ENCODE assay signal across 8 cellular contexts in genomic region chr6:28982476-28983266, GRCh38. TPM values are rescaled to one million over a fixed set of nuclear protein-coding genes. Genes with fewer than 3 reads are reported as not detected.
DNase-seq lines count a peak whose midpoint lies in the region; ATAC-seq and TF ChIP-seq lines count a peak whose summit lies in the region.

No MANE protein-coding gene starts in this region.

- H3K27me3 ChIP-seq in HCT116 (ENCODE audit: insufficient read depth, low read length), result no peaks in the 10 kb centered on the region
- H3K27me3 ChIP-seq in Panc1 (ENCODE audit: control insufficient read depth, insufficient read depth, low read length), result no peaks in the 10 kb centered on the region
- no peaks in the 10 kb centered on the region for H3K27me3 ChIP-seq in subcutaneous abdominal adipose tissue (ENCODE audit: control insufficient read depth in 5 of 5, insufficient read depth in 4 of 5, low read length in 5 of 5)

- peaks cover 55% of the 10 kb centered on the region for H3K4me1 Mint-ChIP-seq in CD14-positive monocyte

- H3K36me3 Mint-ChIP-seq in CD14-positive monocyte, result peaks cover 0 to 6% of the 10 kb centered on the region in 2 donors

- TF ChIP-seq RAD21 in HCT116 (IDR thresholded peaks at IDR 0.05; ENCODE audit: low read depth), result no peak

- H3K27ac Mint-ChIP-seq in CD14-positive monocyte, result peak overlapping the region in 5 of 7 donors; percentile 9 to 76 (median 14)

- peak overlapping the region; percentile 76 to 77 for H3K4me3 Mint-ChIP-seq in CD14-positive monocyte

- H3K4me2 ChIP-seq in HCT116 (ENCODE audit: low read length), result peak overlapping the region; percentile 84

- H3K9me3 ChIP-seq in HCT116 (ENCODE audit: control insufficient read depth in 1 of 2, insufficient read depth in 1 of 2, low read depth in 1 of 2, low read length in 2 of 2), result no peaks in the 10 kb centered on the region
- H3K9me3 ChIP-seq in Panc1 (ENCODE audit: control insufficient read depth, insufficient read depth, low read depth, low read length), result no peaks in the 10 kb centered on the region
- no peaks in the 10 kb centered on the region for H3K9me3 ChIP-seq in subcutaneous abdominal adipose tissue (ENCODE audit: control insufficient read depth in 5 of 5, low read length in 5 of 5)

- POLR2A ChIA-PET in HCT116 (lab: Charles Lee), result no interaction called here
- POLR2A ChIA-PET in Panc1 (lab: Charles Lee), result interaction anchor here (0.6 kb wide), 1 partner anchor 192 kb away, joined by 5 read pairs; no protein-coding TSS in a partner anchor

- CTCF ChIA-PET in HCT116 (lab: Charles Lee) (no interaction called here), Panc1 (lab: Charles Lee) (no interaction called here)

- H3K36me3 ChIP-seq in HCT116 (ENCODE audit: control insufficient read depth in 1 of 2, insufficient read depth in 2 of 2, low read length in 2 of 2) (no peaks in the 10 kb centered on the region), Panc1 (ENCODE audit: control insufficient read depth, insufficient read depth, low read length) (no peaks in the 10 kb centered on the region), subcutaneous abdominal adipose tissue (ENCODE audit: control insufficient read depth in 5 of 5, insufficient read depth in 5 of 5, low read length in 5 of 5) (no peaks in the 10 kb centered on the region)

- DNase-seq in CD14-positive monocyte (ENCODE audit: low spot score), result no peak
- no peak for DNase-seq in HCT116 (ENCODE audit: low read depth, low spot score)
- DNase-seq in Panc1 (ENCODE audit: low read depth, low spot score), result no peak
- DNase-seq in cardiac fibroblast (ENCODE audit: low read depth in 2 of 2), result peak; percentile 67 to 78
- DNase-seq in kidney tubule cell (ENCODE audit: low spot score), result peak; percentile 76
- no peak for DNase-seq in NCI-H774 (lab: John Stamatoyannopoulos, UW)
- no peak for DNase-seq in NCI-H128 (lab: John Stamatoyannopoulos, UW; ENCODE audit: unreplicated experiment)

- no peaks in the 10 kb centered on the region for H3K79me2 ChIP-seq in HCT116 (ENCODE audit: insufficient read depth, low read length)

- H4K20me1 ChIP-seq in HCT116 (ENCODE audit: insufficient read depth), result no peaks in the 10 kb centered on the region

- peaks cover 35 to 71% of the 10 kb centered on the region in 2 experiments for H3K4me1 ChIP-seq in HCT116 (ENCODE audit: control insufficient read depth in 1 of 2, insufficient read depth in 2 of 2, low read length in 2 of 2)
- H3K4me1 ChIP-seq in Panc1 (ENCODE audit: control insufficient read depth, insufficient read depth, low read length), result peaks cover 41% of the 10 kb centered on the region
- H3K4me1 ChIP-seq in subcutaneous abdominal adipose tissue (ENCODE audit: control insufficient read depth in 5 of 5, insufficient read depth in 5 of 5, low read length in 5 of 5), result peaks cover 2 to 30% (median 25%) of the 10 kb centered on the region in 5 donors

- H3K27me3 Mint-ChIP-seq in CD14-positive monocyte (ENCODE audit: low read depth in 3 of 3), result peaks cover 9 to 18% (median 12%) of the 10 kb centered on the region in 3 donors

- intact Hi-C loops in CD14-positive monocyte (cut with micrococcal nuclease) (loop anchor here (2.0 to 10.0 kb wide), 6 partner anchors 40 to 1078 kb away; no protein-coding TSS in a partner anchor), HCT116 (cut with micrococcal nuclease) (loop anchor here (2.0 to 10.0 kb wide), 4 partner anchors 144 to 378 kb away; no protein-coding TSS in a partner anchor), Panc1 (cut with micrococcal nuclease; ENCODE audit: unreplicated experiment) (loop anchor here (2.0 to 10.0 kb wide), 2 partner anchors 118 to 146 kb away; no protein-coding TSS in a partner anchor)

- peak overlapping the region; percentile 24 for H2AFZ ChIP-seq in HCT116 (ENCODE audit: low read depth, low read length, poor library complexity, severe bottlenecking)

- no peak for ATAC-seq in HCT116
- peak; percentile 53 for ATAC-seq in Panc1

- H3K27ac ChIP-seq in HCT116 (ENCODE audit: low read depth, low read length) (peak overlapping the region; percentile 18), Panc1 (ENCODE audit: low read length) (peak overlapping the region; percentile 91), subcutaneous abdominal adipose tissue (ENCODE audit: low read depth, low read length) (peak overlapping the region; percentile 69)

- in situ Hi-C loops in Panc1 (cut with HindIII; ENCODE audit: low pct_unique_long_range_greater_than_20kb, low sequenced_read_pairs), result no loop called here

- no peaks in the 10 kb centered on the region for H3K9me2 ChIP-seq in HCT116 (ENCODE audit: insufficient read depth)

- TF ChIP-seq POLR2A in HCT116 (IDR thresholded peaks at IDR 0.05; ENCODE audit: borderline replicate concordance, extremely low read depth, insufficient read depth, insufficient read length), result no peak

- no peak overlapping the region for H3K4me3 ChIP-seq in HCT116 (replicated peaks in 1 of 2; ENCODE audit: low read depth in 1 of 2, low read length in 2 of 2)
- peak overlapping the region; percentile 95 to 99 for H3K4me3 ChIP-seq in Panc1 (ENCODE audit: low read depth in 2 of 2, low read length in 2 of 2)
- H3K4me3 ChIP-seq in cardiac fibroblast (replicated peaks in 1 of 2; ENCODE audit: low read depth in 2 of 2, low read length in 2 of 2), result peak overlapping the region; percentile 59 to 69
- H3K4me3 ChIP-seq in subcutaneous abdominal adipose tissue (ENCODE audit: low read depth in 1 of 5, low read length in 5 of 5), result peak overlapping the region; percentile 91 to 96 (median 94)

- BruUV-seq in HCT116 (replicated peaks; lab: Mats Ljungman, UMichigan) (no TSS peak), Panc1 (replicated peaks; lab: Mats Ljungman, UMichigan) (no TSS peak)

- TF ChIP-seq CTCF in CD14-positive monocyte (IDR thresholded peaks at IDR 0.05) (no peak), HCT116 (IDR thresholded peaks at IDR 0.05 in 2 of 3, conservative IDR thresholded peaks at IDR 0.05 in 1 of 3; ENCODE audit: borderline replicate concordance in 1 of 3, insufficient read depth in 1 of 3, low read depth in 2 of 3, low read length in 2 of 3) (no peak), Panc1 (IDR thresholded peaks at IDR 0.05) (peak; percentile 37), cardiac fibroblast (IDR thresholded peaks at IDR 0.05; ENCODE audit: low read depth, low read length) (peak; percentile 23)

- peak overlapping the region; percentile 14; the same call in 1 of the 2 replicates for H3K9ac ChIP-seq in HCT116 (ENCODE audit: low read length)
- H3K9ac ChIP-seq in subcutaneous abdominal adipose tissue (ENCODE audit: low read length in 5 of 5), result peak overlapping the region in 4 of 5 donors; percentile 49 to 70 (median 58)

- RAD21 ChIA-PET in HCT116 (lab: Charles Lee; ENCODE audit: low non-redundant PET in 1 of 2, low total read pairs in 2 of 2, uncharacterized antibody in 2 of 2, unreplicated experiment in 2 of 2), result no interaction called here

- H3K9me3 Mint-ChIP-seq in CD14-positive monocyte, result peaks cover 4 to 22% (median 16%) of the 10 kb centered on the region in 7 donors

TF ChIP-seq in HCT116, 20 proteins besides CTCF, POLR2A, EP300 and RAD21:
- TF ChIP-seq FOSL1 (IDR thresholded peaks at IDR 0.05; ENCODE audit: low read depth) (no peak), SP1 (IDR thresholded peaks at IDR 0.05; ENCODE audit: low read depth) (no peak), YY1 (IDR thresholded peaks at IDR 0.05; ENCODE audit: extremely low read depth, insufficient replicate concordance, low read depth, low read length) (no peak), EGR1 (IDR thresholded peaks at IDR 0.05; ENCODE audit: low read depth) (no peak), CEBPB (IDR thresholded peaks at IDR 0.05; ENCODE audit: low read depth) (no peak), ELF1 (IDR thresholded peaks at IDR 0.05; ENCODE audit: borderline replicate concordance, low read depth) (no peak), ZFX (IDR thresholded peaks at IDR 0.05) (no peak), EZH2phosphoT487 (IDR thresholded peaks at IDR 0.05; ENCODE audit: borderline replicate concordance) (no peak), SRF (IDR thresholded peaks at IDR 0.05; ENCODE audit: low read depth) (no peak), MAX (IDR thresholded peaks at IDR 0.05) (no peak), ZBTB33 (IDR thresholded peaks at IDR 0.05; ENCODE audit: extremely low read depth, insufficient replicate concordance, low read length) (no peak), TCF7L2 (IDR thresholded peaks at IDR 0.05; ENCODE audit: borderline replicate concordance, extremely low read depth, insufficient read depth, insufficient read length) (no peak), JUND (IDR thresholded peaks at IDR 0.05) (no peak), SIN3A (IDR thresholded peaks at IDR 0.05; ENCODE audit: low read depth) (no peak)
- TF ChIP-seq, protein P1, sequence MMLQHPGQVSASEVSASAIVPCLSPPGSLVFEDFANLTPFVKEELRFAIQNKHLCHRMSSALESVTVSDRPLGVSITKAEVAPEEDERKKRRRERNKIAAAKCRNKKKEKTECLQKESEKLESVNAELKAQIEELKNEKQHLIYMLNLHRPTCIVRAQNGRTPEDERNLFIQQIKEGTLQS (IDR thresholded peaks at IDR 0.05), result no peak

RNA-seq across cellular contexts. Expression of gene ZNF311, which starts 22.4 kb away (rescaled TPM):
- under 1 TPM in 1 of 2 donors, not detected in 1; 0.05 TPM for polyA plus RNA-seq in CD14-positive monocyte
- not detected for total RNA-seq in HCT116 (2021; ENCODE audit: unreplicated experiment)
- not detected in 2 replicates for polyA plus RNA-seq in HCT116 (2012)
- total RNA-seq in Panc1 (2021; ENCODE audit: unreplicated experiment), result 0.39 TPM
- polyA plus RNA-seq in Panc1 (2012; ENCODE audit: insufficient read length), result 0.29 TPM

RNA-seq across cellular contexts. Expression of gene TRIM27, which starts 58.9 kb away (rescaled TPM):
- 10 to 100 TPM; 42.2 to 44.0 TPM for polyA plus RNA-seq in CD14-positive monocyte
- total RNA-seq in HCT116 (2021; ENCODE audit: unreplicated experiment) (62.5 TPM), Panc1 (2021; ENCODE audit: unreplicated experiment) (53.0 TPM)
- polyA plus RNA-seq in HCT116 (2012), result 40.8 and 45.8 TPM in 2 replicates
- polyA plus RNA-seq in Panc1 (2012; ENCODE audit: insufficient read length), result 42.6 TPM

Comparison
In these comparisons a context has a peak if more than half of its experiments do, and no peak if none do; other contexts are left out.
1. DNase-seq: peak in cardiac fibroblast (2 of 2) and kidney tubule cell (single experiment); none in CD14-positive monocyte (single experiment), HCT116 (single experiment), Panc1 (single experiment), NCI-H774 (single experiment) and NCI-H128 (single experiment).
2. CTCF ChIP-seq: peak in Panc1 (single experiment) and cardiac fibroblast (single experiment); none in CD14-positive monocyte (single experiment) and HCT116 (0 of 3).
3. H3K27ac ChIP-seq: peak in every context shown above with its lines; median percentile 91 in Panc1; 69 in subcutaneous abdominal adipose tissue; 18 in HCT116.
4. H3K4me3 ChIP-seq: peak in Panc1 (2 of 2), cardiac fibroblast (2 of 2) and subcutaneous abdominal adipose tissue (5 of 5); none in HCT116 (0 of 2).